ENCODE assay signal across 28 cellular contexts in genomic region chr17:75574404-75575093, GRCh38. TPM values are rescaled to one million over a fixed set of nuclear protein-coding genes. Genes with fewer than 3 reads are reported as not detected.
DNase-seq lines count a peak whose midpoint lies in the region; ATAC-seq, FAIRE-seq and TF ChIP-seq lines count a peak whose summit lies in the region.
"Had no signal": no experiment of that assay in that cellular context is flagged by ENCODE, and none has a peak within 500 bp of the region (broad histone marks: within the 10 kb centered on the region; RNA-seq: fewer than 3 reads in every experiment).

No MANE protein-coding gene starts in this region.

- no peak overlapping the region for H3K4me3 Mint-ChIP-seq in CD14-positive monocyte
- H3K4me3 Mint-ChIP-seq: CD8-positive, alpha-beta T cell had no signal

- no peak for FAIRE-seq in kidney (lab: Jason Lieb, UNC)
- FAIRE-seq: A204.1, GM12892 had no signal

- no peak for TF ChIP-seq EP300 in transverse colon (IDR thresholded peaks at IDR 0.05; ENCODE audit: low read depth)

- POLR2A ChIA-PET in PC-3 (lab: Charles Lee; ENCODE audit: unreplicated experiment): no interaction called here

- H3K9me2 ChIP-seq in PC-3 (replicated peaks; ENCODE audit: low read length): no peaks in the 10 kb centered on the region

- no peak for ATAC-seq in PC-3
- ATAC-seq: CD8-positive, alpha-beta T cell had no signal

- no peak overlapping the region for H2AFZ ChIP-seq in PC-3 (ENCODE audit: low read length)

- H3K36me3 Mint-ChIP-seq in CD14-positive monocyte: peaks cover 0 to 4% of the 10 kb centered on the region in 2 donors

- no peak for TF ChIP-seq POLR2A in transverse colon (IDR thresholded peaks at IDR 0.05)

- H3K4me1 Mint-ChIP-seq in CD14-positive monocyte: peaks cover 20% of the 10 kb centered on the region

- TF ChIP-seq CTCF in PC-3 (conservative IDR thresholded peaks at IDR 0.05; ENCODE audit: low read depth, low read length) (no peak), kidney (IDR thresholded peaks at IDR 0.05; ENCODE audit: borderline replicate concordance, extremely low read depth, insufficient read depth) (no peak), transverse colon (IDR thresholded peaks at IDR 0.05) (no peak), CD14-positive monocyte (IDR thresholded peaks at IDR 0.05) (no peak)

- in situ Hi-C loops in transverse colon (cut with MboI; ENCODE audit: low pct_ligation_motif_present in 1 of 4, low pct_unique_long_range_greater_than_20kb in 1 of 4, low sequenced_read_pairs in 3 of 4): no loop called here

- CTCF ChIA-PET in PC-3 (lab: Charles Lee): interaction anchor here (0.5 kb wide), 1 partner anchor 51 kb away, joined by 3 read pairs; no protein-coding TSS in a partner anchor

- H3K4me2 ChIP-seq in BLaER1 treated with 17β-estradiol and CSF1 and Interleukin-3, amounts not matched to agents 10 nM and 100 nM: peak overlapping the region; percentile 40 to 79 (median 65); a peak in 21 of 22 replicates
- H3K4me2 ChIP-seq in PC-3 (ENCODE audit: low read length): no peak overlapping the region

- H3K36me3 ChIP-seq in BLaER1 treated with 17β-estradiol and CSF1 and Interleukin-3, amounts not matched to agents 10 nM and 100 nM: peaks cover 0 to 6% (median 0%) of the 10 kb centered on the region in 11 experiments; a peak in 1 of 22 replicates
- peaks cover 5% of the 10 kb centered on the region; the same call in 1 of the 2 replicates for H3K36me3 ChIP-seq in PC-3 (ENCODE audit: low read depth, low read length)
- H3K36me3 ChIP-seq in kidney (ENCODE audit: control insufficient read depth in 1 of 2, insufficient read depth in 2 of 2, low read length in 2 of 2): peaks cover 6 to 8% of the 10 kb centered on the region in 2 donors
- peaks cover 0 to 19% (median 0%) of the 10 kb centered on the region in 4 donors for H3K36me3 ChIP-seq in transverse colon
- H3K36me3 ChIP-seq: HAP-1, SJSA1 had no signal

- intact Hi-C loops in PC-3 (cut with micrococcal nuclease) (no loop called here), kidney (cut with DNase I) (no loop called here), transverse colon (cut with DNase I; ENCODE audit: low total_unique reads) (no loop called here), CD14-positive monocyte (cut with micrococcal nuclease) (loop anchor here in 1 of 2 donors (5.0 kb wide), 1 partner anchor 57 kb away; the partner anchor contains the start of genes CASKIN2 and TSEN54)

- no peaks in the 10 kb centered on the region for H3F3A ChIP-seq in PC-3 (ENCODE audit: low read length, unreplicated experiment)

- peaks cover 38 to 61% (median 50%) of the 10 kb centered on the region in 10 experiments for H3K4me1 ChIP-seq in BLaER1 treated with 17β-estradiol and CSF1 and Interleukin-3, amounts not matched to agents 10 nM and 100 nM
- no peaks in the 10 kb centered on the region for H3K4me1 ChIP-seq in PC-3 (ENCODE audit: insufficient read depth, low read length)
- peaks cover 2 to 8% of the 10 kb centered on the region in 2 donors for H3K4me1 ChIP-seq in kidney (ENCODE audit: control insufficient read depth in 1 of 2, insufficient read depth in 1 of 2, low read depth in 1 of 2, low read length in 2 of 2)
- peaks cover 4 to 33% (median 16%) of the 10 kb centered on the region in 4 donors for H3K4me1 ChIP-seq in transverse colon
- H3K4me1 ChIP-seq: SJSA1 had no signal

- TSS peak; percentile 23 for BruUV-seq in PC-3 (replicated peaks; lab: Mats Ljungman, UMichigan)

- WGBS in transverse colon (ENCODE audit: low coverage in 1 of 2), 2 donors: 50 to 82% methylated on average over 3 to 24 of the region's 31 CpGs

- H3K27me3 Mint-ChIP-seq in CD14-positive monocyte (ENCODE audit: low read depth in 3 of 3): peaks cover 2 to 6% (median 4%) of the 10 kb centered on the region in 3 donors

- no peaks in the 10 kb centered on the region for H3K27me3 ChIP-seq in BLaER1 treated with 17β-estradiol and CSF1 and Interleukin-3, amounts not matched to agents 10 nM and 100 nM
- H3K27me3 ChIP-seq in PC-3 (ENCODE audit: low read length): no peaks in the 10 kb centered on the region
- H3K27me3 ChIP-seq in transverse colon: no peaks in the 10 kb centered on the region
- H3K27me3 ChIP-seq: SJSA1 had no signal

- H3K79me2 ChIP-seq in PC-3 (ENCODE audit: low read length): no peaks in the 10 kb centered on the region

- no peak overlapping the region for H3K27ac Mint-ChIP-seq in CD14-positive monocyte
- H3K27ac Mint-ChIP-seq: CD8-positive, alpha-beta T cell had no signal

- H3K4me3 ChIP-seq in BLaER1 treated with 17β-estradiol and CSF1 and Interleukin-3, amounts not matched to agents 10 nM and 100 nM: no peak overlapping the region
- no peak overlapping the region for H3K4me3 ChIP-seq in PC-3 (ENCODE audit: low read length)
- no peak overlapping the region for H3K4me3 ChIP-seq in kidney (ENCODE audit: low read length in 2 of 2)
- H3K4me3 ChIP-seq in transverse colon: no peak overlapping the region
- H3K4me3 ChIP-seq: HAP-1, SJSA1 had no signal

- H4K20me1 ChIP-seq in BLaER1 treated with 17β-estradiol and CSF1 and Interleukin-3, amounts not matched to agents 10 nM and 100 nM: no peaks in the 10 kb centered on the region
- H4K20me1 ChIP-seq in PC-3 (ENCODE audit: low read length): no peaks in the 10 kb centered on the region

- DNase-seq in PC-3 (no peak), kidney (peak; percentile 71), transverse colon (no peak), midbrain (lab: John Stamatoyannopoulos, UW) (no peak), CD14-positive monocyte (ENCODE audit: low spot score) (no peak)
- no peak for DNase-seq in stimulated activated CD4-positive, alpha-beta T cell treated with anti-CD3 and anti-CD28 coated beads, Interleukin-1b, Interleukin-23, amount 100 ng/mL, for 48 hours
- DNase-seq: C1 segment of cervical spinal cord; CD8-positive, alpha-beta T cell; DMS79 treated with DMSO at 0.1 percent for 48 hours; GF-D8; GOT3; Karpas-422; NCI-H1092 treated with DMSO at 0.1 percent for 48 hours; NCI-H1436 treated with DMSO at 0.1 percent for 48 hours; NCI-H187 treated with DMSO at 0.1 percent for 48 hours; NCI-H2107; NCI-H524 treated with DMSO at 0.1 percent for 48 hours; NCI-H774; Right ventricle myocardium superior had no signal

- no peaks in the 10 kb centered on the region for H3K9me3 ChIP-seq in BLaER1 treated with 17β-estradiol and CSF1 and Interleukin-3, amounts not matched to agents 10 nM and 100 nM (replicated peaks in 1 of 11)
- H3K9me3 ChIP-seq in PC-3 (ENCODE audit: low read length) (no peaks in the 10 kb centered on the region), kidney (ENCODE audit: control insufficient read depth in 1 of 2, low read length in 2 of 2) (no peaks in the 10 kb centered on the region), transverse colon (no peaks in the 10 kb centered on the region)
- H3K9me3 ChIP-seq: HAP-1, SJSA1 had no signal

- H3K9me3 Mint-ChIP-seq in CD14-positive monocyte: peaks cover 0 to 3% (median 0%) of the 10 kb centered on the region in 7 donors
- H3K9me3 Mint-ChIP-seq: CD8-positive, alpha-beta T cell had no signal

- peak overlapping the region in 8 of 11 experiments; percentile 29 to 68 (median 49); a peak in 12 of 22 replicates for H3K27ac ChIP-seq in BLaER1 treated with 17β-estradiol and CSF1 and Interleukin-3, amounts not matched to agents 10 nM and 100 nM
- H3K27ac ChIP-seq in PC-3 (ENCODE audit: low read length): no peak overlapping the region
- H3K27ac ChIP-seq in kidney (ENCODE audit: low read depth in 2 of 2, low read length in 2 of 2): no peak overlapping the region
- peak overlapping the region; percentile 85 to 89 (median 88) for H3K27ac ChIP-seq in transverse colon
- H3K27ac ChIP-seq: HL-60, SJSA1 had no signal

- peak overlapping the region in 8 of 11 experiments; percentile 24 to 54 (median 40); a peak in 11 of 22 replicates for H3K9ac ChIP-seq in BLaER1 treated with 17β-estradiol and CSF1 and Interleukin-3, amounts not matched to agents 10 nM and 100 nM
- H3K9ac ChIP-seq in PC-3 (ENCODE audit: low read length) (no peak overlapping the region), kidney (ENCODE audit: low read length in 2 of 2) (no peak overlapping the region)

RNA-seq across cellular contexts. Expression of gene MYO15B, which starts 13.1 kb away (rescaled TPM):
- 3.2 and 7.1 TPM in 2 replicates for total RNA-seq in PC-3 (2014; rRNA removed)
- 286 TPM for total RNA-seq in kidney
- polyA plus RNA-seq in kidney (ENCODE audit: insufficient read depth, low read depth, low replicate concordance): 139 TPM
- total RNA-seq in transverse colon: 1,000 to 10,000 TPM in 1 of 4 donors, 100 to 1,000 TPM in 2, 10 to 100 TPM in 1; 59.3 to 1,778 (median 829) TPM
- polyA plus RNA-seq in CD14-positive monocyte: under 1 TPM; 0.17 to 0.62 TPM
- total RNA-seq: RPMI7951 had no signal

RNA-seq across cellular contexts. Expression of gene LLGL2, which starts 49.1 kb away (rescaled TPM):
- total RNA-seq in PC-3 (2014; rRNA removed) (92.9 and 122 TPM in 2 replicates), kidney (262 TPM), transverse colon (1,000 to 10,000 TPM in 1 of 4 donors, 100 to 1,000 TPM in 3; 326 to 1,573 (median 641) TPM)
- polyA plus RNA-seq in kidney (ENCODE audit: insufficient read depth, low read depth, low replicate concordance) (181 TPM), CD14-positive monocyte (1 to 10 TPM; 4.8 to 7.5 TPM)

RNA-seq across cellular contexts. Expression of gene TSEN54, which starts 58.2 kb away (rescaled TPM):
- 61.6 and 70.4 TPM in 2 replicates for total RNA-seq in PC-3 (2014; rRNA removed)
- 25.8 TPM for total RNA-seq in kidney
- polyA plus RNA-seq in kidney (ENCODE audit: insufficient read depth, low read depth, low replicate concordance): 33.8 TPM
- 100 to 1,000 TPM in 1 of 4 donors, 10 to 100 TPM in 3; 36.6 to 105 (median 61.2) TPM for total RNA-seq in transverse colon
- 10 to 100 TPM; 11.8 to 13.6 TPM for polyA plus RNA-seq in CD14-positive monocyte

RNA-seq across cellular contexts. Expression of gene SMIM5, which starts 58.7 kb away (rescaled TPM):
- total RNA-seq in PC-3 (2014; rRNA removed) (2.3 and 4.3 TPM in 2 replicates), kidney (8.0 TPM), transverse colon (10 to 100 TPM in 3 of 4 donors, not detected in 1; 31.3 to 71.4 (median 50.0) TPM)
- polyA plus RNA-seq in kidney (ENCODE audit: insufficient read depth, low read depth, low replicate concordance) (63.0 TPM), CD14-positive monocyte (under 1 TPM; 0.15 to 0.43 TPM)
- total RNA-seq: M059J, RPMI7951 had no signal
- polyA plus RNA-seq: AG04450 had no signal

RNA-seq across cellular contexts. Expression of gene CASKIN2, which starts 59.2 kb away (rescaled TPM):
- total RNA-seq in PC-3 (2014; rRNA removed) (22.0 and 28.3 TPM in 2 replicates), kidney (98.6 TPM), transverse colon (100 to 1,000 TPM in 1 of 4 donors, 10 to 100 TPM in 3; 16.5 to 128 (median 24.8) TPM)
- polyA plus RNA-seq in kidney (ENCODE audit: insufficient read depth, low read depth, low replicate concordance) (25.0 TPM), CD14-positive monocyte (not detected)

Comparison
In these comparisons a context has a peak if more than half of its experiments do, and no peak if none do; other contexts are left out.
1. H3K27ac ChIP-seq: peak in BLaER1 treated with 17β-estradiol and CSF1 and Interleukin-3, amounts not matched to agents 10 nM and 100 nM (8 of 11) and transverse colon (4 of 4); none in PC-3 (single experiment) and kidney (0 of 2).
2. H3K9ac ChIP-seq: peak in BLaER1 treated with 17β-estradiol and CSF1 and Interleukin-3, amounts not matched to agents 10 nM and 100 nM (8 of 11); none in PC-3 (single experiment) and kidney (0 of 2).